8 cellular contexts compared by ENCODE assay signal in the genomic region with DNA sequence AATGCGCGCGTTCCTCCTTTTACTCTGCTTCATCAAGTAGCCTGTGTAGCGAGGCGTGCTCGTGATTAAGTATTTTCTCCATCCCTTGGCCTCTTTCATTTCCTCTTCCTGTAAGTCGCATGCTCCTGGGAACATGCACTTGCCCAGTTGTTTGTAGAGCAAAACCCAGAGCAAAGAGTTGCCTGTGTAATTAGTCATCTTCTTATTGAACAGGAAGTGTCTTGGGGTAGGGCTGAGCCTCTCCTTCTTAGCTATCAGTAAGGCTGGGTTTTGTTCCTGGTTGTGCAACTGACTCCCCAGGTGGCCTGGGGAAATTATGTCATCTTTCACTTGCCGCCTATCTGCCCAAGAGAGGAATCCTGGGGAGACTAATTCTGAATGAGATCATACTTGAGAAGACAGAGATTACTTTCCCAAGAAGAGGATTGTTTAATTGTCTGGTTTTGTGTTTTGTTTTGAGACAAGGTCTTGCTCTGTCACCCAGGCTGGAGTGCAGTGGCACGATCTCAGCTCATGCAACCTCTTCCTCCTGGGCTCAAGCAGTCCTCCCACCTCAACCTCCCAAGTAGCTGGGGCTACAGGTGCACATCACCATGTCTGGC.
DNase-seq lines count a peak whose midpoint lies in the region; ATAC-seq and TF ChIP-seq lines count a peak whose summit lies in the region.

No MANE protein-coding gene starts in this region.

- no peaks in the 10 kb centered on the region for H3K36me3 Mint-ChIP-seq in nephron (ENCODE audit: low read depth)

- H3K4me1 ChIP-seq in RWPE2 (ENCODE audit: insufficient read depth, poor library complexity, severe bottlenecking) (peaks cover 11% of the 10 kb centered on the region), duodenal mucosa (ENCODE audit: control insufficient read depth in 1 of 2, insufficient read depth in 2 of 2, low read length in 2 of 2) (peaks cover 6 to 22% of the 10 kb centered on the region in 2 donors)

- H3K36me3 ChIP-seq in RWPE2 (ENCODE audit: low read depth) (no peaks in the 10 kb centered on the region), duodenal mucosa (ENCODE audit: control insufficient read depth in 1 of 2, insufficient read depth in 2 of 2, low read length in 2 of 2) (no peaks in the 10 kb centered on the region)

- H3K9ac ChIP-seq in duodenal mucosa (ENCODE audit: low read depth in 1 of 2, low read length in 2 of 2) = peak overlapping the region in 1 of 2 donors; percentile 52

- ATAC-seq in GM19328 (IDR thresholded peaks at IDR 0.05; ENCODE audit: unreplicated experiment) (peak; percentile 98), HG03175 (IDR thresholded peaks at IDR 0.05; ENCODE audit: unreplicated experiment) (peak; percentile 100), RWPE2 (ENCODE audit: low read depth) (peak; percentile 99)

- peak overlapping the region; percentile 81 for H3K27ac ChIP-seq in RWPE2 (ENCODE audit: poor library complexity, severe bottlenecking)
- peak overlapping the region; percentile 81 for H3K27ac ChIP-seq in duodenal mucosa (ENCODE audit: low read depth, low read length)
- peak overlapping the region in 1 of 2 donors; percentile 48 for H3K27ac ChIP-seq in coronary artery

- H3K27me3 ChIP-seq in RWPE2 (ENCODE audit: insufficient read depth, poor library complexity, severe bottlenecking) (no peaks in the 10 kb centered on the region), duodenal mucosa (ENCODE audit: control insufficient read depth in 1 of 2, insufficient read depth in 2 of 2, low read length in 2 of 2) (no peaks in the 10 kb centered on the region)

- TF ChIP-seq CTCF in RWPE2 (IDR thresholded peaks at IDR 0.05; ENCODE audit: poor library complexity, severe bottlenecking) (no peak), nephron (IDR thresholded peaks at IDR 0.05; ENCODE audit: unreplicated experiment in 3 of 3) (no peak), coronary artery (IDR thresholded peaks at IDR 0.05) (no peak)

- peak; percentile 76 for DNase-seq in DMS53 treated with DMSO at 0.1 percent for 48 hours (lab: John Stamatoyannopoulos, UW; ENCODE audit: unreplicated experiment)
- peak; percentile 81 for DNase-seq in RWPE2 (ENCODE audit: low spot score)
- no peak for DNase-seq in NCI-H1105 (lab: John Stamatoyannopoulos, UW)
- DNase-seq in coronary artery (ENCODE audit: low spot score) = no peak

- H3K9me3 ChIP-seq in RWPE2 (ENCODE audit: severe bottlenecking) = no peaks in the 10 kb centered on the region
- no peaks in the 10 kb centered on the region for H3K9me3 ChIP-seq in duodenal mucosa (ENCODE audit: control insufficient read depth in 1 of 2, low read length in 2 of 2)

- H3K27ac Mint-ChIP-seq in nephron = peak overlapping the region; percentile 28 to 85 (median 72)

- H3K4me3 ChIP-seq in RWPE2 (ENCODE audit: severe bottlenecking) (no peak overlapping the region), duodenal mucosa (ENCODE audit: low read depth in 1 of 2, low read length in 2 of 2) (no peak overlapping the region), coronary artery (no peak overlapping the region)

- H3K27me3 Mint-ChIP-seq in nephron (ENCODE audit: low read depth) = no peaks in the 10 kb centered on the region

- H3K9me3 Mint-ChIP-seq in nephron = no peaks in the 10 kb centered on the region

- H3K4me1 Mint-ChIP-seq in nephron = no peaks in the 10 kb centered on the region

- no peak overlapping the region for H3K4me3 Mint-ChIP-seq in nephron

Comparison
In these comparisons a context has a peak if more than half of its experiments do, and no peak if none do; other contexts are left out.
1. DNase-seq: peak in DMS53 treated with DMSO at 0.1 percent for 48 hours (single experiment) and RWPE2 (single experiment); none in NCI-H1105 (single experiment) and coronary artery (single experiment).
2. Peak in every context shown above with its lines, with median percentiles within 50 percentile points of each other: ATAC-seq.